ENCODE assay signal across 9 cellular contexts in the genomic region with DNA sequence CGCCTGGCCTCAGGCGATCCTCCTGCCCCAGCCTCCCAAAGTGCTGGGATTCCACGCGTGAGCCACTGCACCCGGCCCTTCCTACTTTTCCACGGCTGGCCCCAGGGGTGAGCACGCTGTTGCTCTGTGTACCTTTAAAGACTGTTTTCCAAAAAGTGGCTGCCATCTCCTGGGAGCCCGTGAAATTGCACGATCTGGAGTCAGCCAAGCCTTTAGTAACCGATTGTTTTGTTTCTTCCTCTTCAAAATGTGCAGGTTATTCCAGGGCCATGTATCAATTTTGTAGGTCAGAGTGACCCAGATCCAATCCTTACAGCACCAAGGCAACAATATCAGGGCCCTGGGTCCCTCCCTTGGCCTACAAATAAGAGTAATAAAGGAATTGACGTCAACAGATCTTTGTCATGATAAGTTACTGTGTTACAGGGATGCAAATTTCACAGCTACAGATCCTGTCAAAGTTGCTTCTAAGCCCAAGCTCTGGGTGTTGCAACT.
A peak's percentile ranks its signal among the peaks of the same experiment; 100 is the strongest.
DNase-seq lines count a peak whose midpoint lies in the region; ATAC-seq and TF ChIP-seq lines count a peak whose summit lies in the region.
"Had no signal": no experiment of that assay in that cellular context is flagged by ENCODE, and none has a peak within 500 bp of the region (broad histone marks: within the 10 kb centered on the region; RNA-seq: fewer than 3 reads in every experiment).

No MANE protein-coding gene starts in this region.

- ATAC-seq in GM18909 (IDR thresholded peaks at IDR 0.05; ENCODE audit: poor library complexity, unreplicated experiment) (peak; percentile 70), heart left ventricle (peak; percentile 79 to 89 (median 86)), HG02798 (IDR thresholded peaks at IDR 0.05; ENCODE audit: poor library complexity, unreplicated experiment) (no peak)

- H3K36me3 ChIP-seq in adrenal gland (replicated peaks in 1 of 2) (no peaks in the 10 kb centered on the region), heart left ventricle (no peaks in the 10 kb centered on the region), prostate gland (no peaks in the 10 kb centered on the region)

- peak; percentile 45 for DNase-seq in COLO829 (ENCODE audit: low spot score)
- peak; percentile 21 to 84 for DNase-seq in HL-60 (ENCODE audit: low read depth in 1 of 2, low spot score in 1 of 2)
- DNase-seq in NCI-H82 treated with DMSO at 0.1 percent for 48 hours (lab: John Stamatoyannopoulos, UW; ENCODE audit: unreplicated experiment) = peak; percentile 50
- DNase-seq in adrenal gland = peak; percentile 68 to 89 (median 75)
- peak in 4 of 5 donors; percentile 44 to 61 (median 54) for DNase-seq in heart left ventricle
- peak; percentile 53 for DNase-seq in prostate gland (ENCODE audit: low spot score)

- no peak overlapping the region for H3K27ac ChIP-seq in HL-60 (replicated peaks)
- peak overlapping the region in 2 of 5 donors; percentile 72 to 73 for H3K27ac ChIP-seq in adrenal gland
- H3K27ac ChIP-seq in heart left ventricle = peak overlapping the region in 4 of 12 donors; percentile 15 to 64 (median 39)
- H3K27ac ChIP-seq in prostate gland = peak overlapping the region; percentile 16 to 28
- H3K27ac ChIP-seq: SK-N-MC had no signal

- H3K4me1 ChIP-seq in adrenal gland (replicated peaks in 1 of 2) = peaks cover 12 to 14% of the 10 kb centered on the region in 2 donors
- peaks cover 0 to 12% (median 0%) of the 10 kb centered on the region in 12 donors for H3K4me1 ChIP-seq in heart left ventricle
- no peaks in the 10 kb centered on the region for H3K4me1 ChIP-seq in prostate gland (replicated peaks)

- no peak for TF ChIP-seq POLR2A in adrenal gland (IDR thresholded peaks at IDR 0.05)
- TF ChIP-seq POLR2A in heart left ventricle (IDR thresholded peaks at IDR 0.05) = no peak
- TF ChIP-seq POLR2A in prostate gland (IDR thresholded peaks at IDR 0.05) = no peak

- TF ChIP-seq CTCF in HL-60 (IDR thresholded peaks at IDR 0.05; ENCODE audit: insufficient read depth, low read length) (peak; percentile 88), adrenal gland (IDR thresholded peaks at IDR 0.05) (peak; percentile 38 to 83 (median 72)), heart left ventricle (IDR thresholded peaks at IDR 0.05) (peak; percentile 43 to 78 (median 60)), prostate gland (IDR thresholded peaks at IDR 0.05) (peak; percentile 25 to 75 (median 67))

- 3 to 10% (median 7%) methylated on average over 10 to 11 of the region's 11 CpGs for whole genome bisulfite sequencing in adrenal gland, 4 donors
- WGBS in heart left ventricle, 4 donors = 12 to 17% (median 15%) methylated on average over 11 of the region's 11 CpGs
- 12% methylated on average over 11 of the region's 11 CpGs for WGBS in prostate gland

- intact Hi-C loops in adrenal gland (cut with DNase I) = loop anchor here (5.0 kb wide), 2 partner anchors 284 to 289 kb away; no protein-coding TSS in a partner anchor
- intact Hi-C loops in heart left ventricle (cut with DNase I) = loop anchor here (1.0 to 10.0 kb wide), 5 partner anchors 192 to 289 kb away; partner anchors contain the start of gene ZNF516 (in 1 of the 10)
- intact Hi-C loops in prostate gland (cut with DNase I) = loop anchor here (5.0 to 10.0 kb wide), 3 partner anchors 64 to 289 kb away; partner anchors contain the start of gene ZNF516

- H3K27me3 ChIP-seq in HL-60 (ENCODE audit: insufficient read depth, poor library complexity, severe bottlenecking) = peaks cover 8% of the 10 kb centered on the region
- no peaks in the 10 kb centered on the region for H3K27me3 ChIP-seq in adrenal gland
- H3K27me3 ChIP-seq in heart left ventricle = peaks cover 0 to 36% (median 10%) of the 10 kb centered on the region in 9 donors
- no peaks in the 10 kb centered on the region for H3K27me3 ChIP-seq in prostate gland (replicated peaks; ENCODE audit: insufficient read depth)

- H3K4me3 ChIP-seq in HL-60 (replicated peaks; ENCODE audit: insufficient read depth, low read length) = no peak overlapping the region
- H3K4me3 ChIP-seq in adrenal gland = no peak overlapping the region
- H3K4me3 ChIP-seq in heart left ventricle = no peak overlapping the region
- no peak overlapping the region for H3K4me3 ChIP-seq in prostate gland
- H3K4me3 ChIP-seq: SK-N-MC had no signal

- no peaks in the 10 kb centered on the region for H3K9me3 ChIP-seq in adrenal gland (replicated peaks in 1 of 3)
- no peaks in the 10 kb centered on the region for H3K9me3 ChIP-seq in heart left ventricle
- H3K9me3 ChIP-seq in prostate gland = no peaks in the 10 kb centered on the region
